ENCODE assay signal across 13 cellular contexts in genomic region chr4:150962245-150962644, GRCh38. TPM values are rescaled to one million over a fixed set of nuclear protein-coding genes. Genes with fewer than 3 reads are reported as not detected.
DNase-seq lines count a peak whose midpoint lies in the region; ATAC-seq, FAIRE-seq and TF ChIP-seq lines count a peak whose summit lies in the region.
"Had no signal": no experiment of that assay in that cellular context is flagged by ENCODE, and none has a peak within 500 bp of the region (broad histone marks: within the 10 kb centered on the region; RNA-seq: fewer than 3 reads in every experiment).

No MANE protein-coding gene starts in this region.

- H3K27me3 ChIP-seq in pancreas, result no peaks in the 10 kb centered on the region
- H3K27me3 ChIP-seq: spleen had no signal

- no peaks in the 10 kb centered on the region for H3K27me3 Mint-ChIP-seq in activated CD4-positive, alpha-beta memory T cell treated with anti-CD3 and anti-CD28 coated beads for 36 hours
- H3K27me3 Mint-ChIP-seq in activated CD4-positive, alpha-beta memory T cell treated with anti-CD3 and anti-CD28 coated beads, Interleukin-2, amount 10 ng/mL, durations not matched to agents 7 days and 5 days, result no peaks in the 10 kb centered on the region
- no peaks in the 10 kb centered on the region for H3K27me3 Mint-ChIP-seq in activated B cell treated with CpG ODN at 0.5 μM for 24 hours
- H3K27me3 Mint-ChIP-seq: brain had no signal

- DNase-seq in activated CD4-positive, alpha-beta memory T cell treated with anti-CD3 and anti-CD28 coated beads for 36 hours, result peak; percentile 62
- no peak for DNase-seq in activated CD4-positive, alpha-beta memory T cell treated with anti-CD3 and anti-CD28 coated beads, Interleukin-2, amount 10 ng/mL, durations not matched to agents 7 days and 5 days
- DNase-seq in activated B cell treated with CpG ODN at 0.5 μM for 24 hours (no peak), pancreas (no peak), erythroblast (lab: John Stamatoyannopoulos, UW) (no peak), NCI-H345 (lab: John Stamatoyannopoulos, UW) (no peak), cerebellum (ENCODE audit: low spot score) (no peak)
- DNase-seq: activated CD4-positive, alpha-beta T cell treated with anti-CD3 and anti-CD28 coated beads, Interleukin-2, amount 50 U/mL, for 48 hours; NCI-H187 treated with DMSO at 0.1 percent for 48 hours; spleen; stimulated activated naive CD4-positive, alpha-beta T cell treated with Interleukin-2 at 50 U/mL for 16 hours had no signal

- H3K36me3 Mint-ChIP-seq in activated CD4-positive, alpha-beta memory T cell treated with anti-CD3 and anti-CD28 coated beads for 36 hours, result peaks cover 20% of the 10 kb centered on the region
- H3K36me3 Mint-ChIP-seq in activated CD4-positive, alpha-beta memory T cell treated with anti-CD3 and anti-CD28 coated beads, Interleukin-2, amount 10 ng/mL, durations not matched to agents 7 days and 5 days (ENCODE audit: low read depth), result peaks cover 30% of the 10 kb centered on the region
- peaks cover 34% of the 10 kb centered on the region for H3K36me3 Mint-ChIP-seq in activated B cell treated with CpG ODN at 0.5 μM for 24 hours (ENCODE audit: low read depth)

- no peak for TF ChIP-seq POLR2A in erythroblast (IDR thresholded peaks at IDR 0.05; ENCODE audit: low read length)

- POLR2A ChIA-PET in activated CD4-positive, alpha-beta memory T cell treated with anti-CD3 and anti-CD28 coated beads for 36 hours (lab: Charles Lee), result interaction anchor here (1.6 kb wide), 1 partner anchor 8 kb away, joined by 6 read pairs; no protein-coding TSS in a partner anchor
- POLR2A ChIA-PET in activated CD4-positive, alpha-beta memory T cell treated with anti-CD3 and anti-CD28 coated beads, Interleukin-2, amount 10 ng/mL, durations not matched to agents 7 days and 5 days (lab: Charles Lee), result no interaction called here
- POLR2A ChIA-PET in activated B cell treated with CpG ODN at 0.5 μM for 24 hours (lab: Charles Lee), result interaction anchor here (0.6 kb wide), 2 partner anchors 19 to 50 kb away, joined by 3 to 7 read pairs; no protein-coding TSS in a partner anchor

- WGBS in pancreas, 2 donors, result 63 to 71% methylated on average over 1 of the region's 1 CpG

- CTCF ChIA-PET in activated CD4-positive, alpha-beta memory T cell treated with anti-CD3 and anti-CD28 coated beads for 36 hours (lab: Charles Lee), result interaction anchor here (1.1 to 2.7 kb wide), 7 partner anchors 9 to 137 kb away, joined by 3 to 24 read pairs (median 4); partner anchors contain the start of gene RPS3A
- CTCF ChIA-PET in activated CD4-positive, alpha-beta memory T cell treated with anti-CD3 and anti-CD28 coated beads, Interleukin-2, amount 10 ng/mL, durations not matched to agents 7 days and 5 days (lab: Charles Lee), result interaction anchor here (1.0 kb wide), 1 partner anchor 19 kb away, joined by 3 read pairs; no protein-coding TSS in a partner anchor
- CTCF ChIA-PET in activated B cell treated with CpG ODN at 0.5 μM for 24 hours (lab: Charles Lee), result interaction anchor here (1.3 kb wide), 1 partner anchor 95 kb away, joined by 3 read pairs; no protein-coding TSS in a partner anchor

- no peak overlapping the region for H3K4me3 Mint-ChIP-seq in activated CD4-positive, alpha-beta memory T cell treated with anti-CD3 and anti-CD28 coated beads for 36 hours
- no peak overlapping the region for H3K4me3 Mint-ChIP-seq in activated CD4-positive, alpha-beta memory T cell treated with anti-CD3 and anti-CD28 coated beads, Interleukin-2, amount 10 ng/mL, durations not matched to agents 7 days and 5 days
- no peak overlapping the region for H3K4me3 Mint-ChIP-seq in activated B cell treated with CpG ODN at 0.5 μM for 24 hours
- H3K4me3 Mint-ChIP-seq: brain had no signal

- peaks cover 34% of the 10 kb centered on the region for H3K4me1 Mint-ChIP-seq in activated CD4-positive, alpha-beta memory T cell treated with anti-CD3 and anti-CD28 coated beads for 36 hours (ENCODE audit: low read depth)
- peaks cover 3% of the 10 kb centered on the region for H3K4me1 Mint-ChIP-seq in activated CD4-positive, alpha-beta memory T cell treated with anti-CD3 and anti-CD28 coated beads, Interleukin-2, amount 10 ng/mL, durations not matched to agents 7 days and 5 days
- peaks cover 19% of the 10 kb centered on the region for H3K4me1 Mint-ChIP-seq in activated B cell treated with CpG ODN at 0.5 μM for 24 hours
- H3K4me1 Mint-ChIP-seq: brain had no signal

- no peak overlapping the region for H3K4me3 ChIP-seq in pancreas
- H3K4me3 ChIP-seq: spleen had no signal

- ATAC-seq in HG02763 (IDR thresholded peaks at IDR 0.05; ENCODE audit: unreplicated experiment) (peak; percentile 71), activated B cell treated with CpG ODN at 0.5 μM for 24 hours (ENCODE audit: low read depth) (peak; percentile 58), pancreas (peak in 3 of 4 donors; percentile 34 to 87 (median 60))

- TF ChIP-seq CTCF in activated B cell treated with CpG ODN at 0.5 μM for 24 hours (IDR thresholded peaks at IDR 0.05) (no peak), pancreas (IDR thresholded peaks at IDR 0.05) (no peak)

- intact Hi-C loops in activated CD4-positive, alpha-beta memory T cell treated with anti-CD3 and anti-CD28 coated beads for 36 hours (cut with micrococcal nuclease), result loop anchor here (1.0 to 5.0 kb wide), 2 partner anchors 9 to 75 kb away; no protein-coding TSS in a partner anchor
- intact Hi-C loops in activated B cell treated with CpG ODN at 0.5 μM for 24 hours (cut with micrococcal nuclease), result loop anchor here (5.0 kb wide), 1 partner anchor 50 kb away; no protein-coding TSS in a partner anchor
- intact Hi-C loops in pancreas (cut with DNase I), result no loop called here

- H3K36me3 ChIP-seq in pancreas, result no peaks in the 10 kb centered on the region

- H3K9me3 Mint-ChIP-seq in activated CD4-positive, alpha-beta memory T cell treated with anti-CD3 and anti-CD28 coated beads for 36 hours, result peaks cover 20% of the 10 kb centered on the region
- H3K9me3 Mint-ChIP-seq in activated CD4-positive, alpha-beta memory T cell treated with anti-CD3 and anti-CD28 coated beads, Interleukin-2, amount 10 ng/mL, durations not matched to agents 7 days and 5 days, result peaks cover 18% of the 10 kb centered on the region
- H3K9me3 Mint-ChIP-seq in activated B cell treated with CpG ODN at 0.5 μM for 24 hours, result peaks cover 11% of the 10 kb centered on the region

- FAIRE-seq in pancreas (lab: Jason Lieb, UNC), result no peak

- H3K27ac Mint-ChIP-seq in activated CD4-positive, alpha-beta memory T cell treated with anti-CD3 and anti-CD28 coated beads for 36 hours, result no peak overlapping the region
- no peak overlapping the region for H3K27ac Mint-ChIP-seq in activated CD4-positive, alpha-beta memory T cell treated with anti-CD3 and anti-CD28 coated beads, Interleukin-2, amount 10 ng/mL, durations not matched to agents 7 days and 5 days
- H3K27ac Mint-ChIP-seq in activated B cell treated with CpG ODN at 0.5 μM for 24 hours, result no peak overlapping the region
- H3K27ac Mint-ChIP-seq: brain had no signal

- H3K4me1 ChIP-seq in pancreas, result peaks cover 0 to 7% (median 2%) of the 10 kb centered on the region in 3 donors

- H3K27ac ChIP-seq in pancreas, result no peak overlapping the region
- H3K27ac ChIP-seq: spleen had no signal

- no peaks in the 10 kb centered on the region for H3K9me3 ChIP-seq in pancreas

RNA-seq across cellular contexts. Expression of gene LRBA, which starts 52.8 kb away (rescaled TPM):
- total RNA-seq in activated CD4-positive, alpha-beta memory T cell treated with anti-CD3 and anti-CD28 coated beads for 36 hours, result 10 to 100 TPM; 62.4 to 63.7 TPM
- total RNA-seq in activated CD4-positive, alpha-beta memory T cell treated with anti-CD3 and anti-CD28 coated beads, Interleukin-2, amount 10 ng/mL, durations not matched to agents 7 days and 5 days, result 10 to 100 TPM; 42.4 to 45.2 TPM
- 55.7 and 66.5 TPM in 2 replicates for total RNA-seq in activated B cell treated with CpG ODN at 0.5 μM for 24 hours
- total RNA-seq in pancreas, result 10 to 100 TPM; 20.3 to 35.3 (median 26.7) TPM
- 10 to 100 TPM in 1 of 2 donors, 1 to 10 TPM in 1; 6.6 to 17.8 TPM for polyA plus RNA-seq in pancreas
- 64.8 TPM for total RNA-seq in cerebellum

Comparison
In these comparisons a context has a peak if more than half of its experiments do, and no peak if none do; other contexts are left out.
1. intact Hi-C loops: an anchor here in activated CD4-positive, alpha-beta memory T cell treated with anti-CD3 and anti-CD28 coated beads for 36 hours (1.0 to 5.0 kb wide) and activated B cell treated with CpG ODN at 0.5 μM for 24 hours (5.0 kb wide); none called in pancreas.